27 cellular contexts compared by ENCODE assay signal in the genomic region with DNA sequence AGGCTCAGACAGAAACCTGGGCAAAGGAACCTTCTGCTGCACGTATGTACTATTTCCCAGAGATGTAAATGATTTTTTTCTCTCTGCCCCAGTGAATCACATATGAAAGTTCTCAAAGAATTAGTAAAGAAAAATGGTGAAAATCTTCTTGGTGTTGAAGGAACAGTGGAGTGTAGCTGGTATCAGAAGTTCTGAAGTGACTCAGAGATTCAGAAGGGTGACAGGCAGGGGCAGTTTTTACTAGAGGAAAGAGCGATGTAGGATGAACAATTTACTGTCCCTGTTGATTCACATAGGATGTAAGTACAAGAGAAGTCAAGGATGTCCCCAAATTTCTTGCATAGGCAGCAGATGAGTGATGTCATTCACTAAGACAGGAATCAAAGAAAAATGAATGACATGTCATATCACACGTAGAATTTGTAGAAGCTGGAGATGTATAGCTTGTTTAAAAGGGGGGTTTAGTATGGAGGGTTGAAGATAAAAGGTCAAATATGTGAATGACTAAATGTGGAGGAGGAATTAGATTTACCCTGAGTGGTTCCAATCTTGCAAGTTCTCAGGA. TPM values are rescaled to one million over a fixed set of nuclear protein-coding genes. Genes with fewer than 3 reads are reported as not detected.
A peak's percentile ranks its signal among the peaks of the same experiment; 100 is the strongest.
DNase-seq lines count a peak whose midpoint lies in the region; ATAC-seq and TF ChIP-seq lines count a peak whose summit lies in the region.
"Had no signal": no experiment of that assay in that cellular context is flagged by ENCODE, and none has a peak within 500 bp of the region (broad histone marks: within the 10 kb centered on the region; RNA-seq: fewer than 3 reads in every experiment).

No MANE protein-coding gene starts in this region.

- no peak overlapping the region for H3K27ac ChIP-seq in upper lobe of right lung
- H3K27ac ChIP-seq: BLaER1 treated with 17β-estradiol and CSF1 and Interleukin-3, amounts not matched to agents 10 nM and 100 nM; gastrocnemius medialis; PC-9 had no signal

- H3K9me3 Mint-ChIP-seq in progenitor cell of endocrine pancreas (ENCODE audit: low read depth), result no peaks in the 10 kb centered on the region
- H3K9me3 Mint-ChIP-seq: activated naive CD8-positive, alpha-beta T cell treated with anti-CD3 and anti-CD28 coated beads for 36 hours; activated T-helper 2 cell treated with anti-CD3 and anti-CD28 coated beads, Interferon-gamma antibody, Interleukin-2, Interleukin-4, amounts not matched to agents 10 μg/mL and 5 μg/mL and 100 μg/mL, durations not matched to agents 14 hours and 24 hours and 36 hours had no signal

- no peaks in the 10 kb centered on the region for H3K27me3 ChIP-seq in upper lobe of right lung
- H3K27me3 ChIP-seq: BLaER1 treated with 17β-estradiol and CSF1 and Interleukin-3, amounts not matched to agents 10 nM and 100 nM; gastrocnemius medialis had no signal

- ATAC-seq in GM18870 (IDR thresholded peaks at IDR 0.05; ENCODE audit: unreplicated experiment), result peak; percentile 69
- peak; percentile 59 for ATAC-seq in HG03354 (IDR thresholded peaks at IDR 0.05; ENCODE audit: poor library complexity, severe bottlenecking, unreplicated experiment)
- ATAC-seq in HG03469 (IDR thresholded peaks at IDR 0.05; ENCODE audit: unreplicated experiment), result no peak
- ATAC-seq in upper lobe of right lung, result no peak
- ATAC-seq: gastrocnemius medialis, HCT116, mucosa of descending colon had no signal

- intact Hi-C loops in upper lobe of right lung (cut with DNase I), result no loop called here

- H3K9me3 ChIP-seq in upper lobe of right lung, result no peaks in the 10 kb centered on the region
- H3K9me3 ChIP-seq: BLaER1 treated with 17β-estradiol and CSF1 and Interleukin-3, amounts not matched to agents 10 nM and 100 nM; Caco-2; gastrocnemius medialis; mucosa of descending colon; psoas muscle had no signal

- H3K4me1 ChIP-seq in upper lobe of right lung, result peaks cover 15% of the 10 kb centered on the region
- H3K4me1 ChIP-seq: Caco-2 had no signal

- peak overlapping the region; percentile 10 for H3K27ac Mint-ChIP-seq in progenitor cell of endocrine pancreas
- H3K27ac Mint-ChIP-seq: activated naive CD8-positive, alpha-beta T cell treated with anti-CD3 and anti-CD28 coated beads for 36 hours; activated T-helper 2 cell treated with anti-CD3 and anti-CD28 coated beads, Interferon-gamma antibody, Interleukin-2, Interleukin-4, amounts not matched to agents 10 μg/mL and 5 μg/mL and 100 μg/mL, durations not matched to agents 14 hours and 24 hours and 36 hours had no signal

- peaks cover 31% of the 10 kb centered on the region for H3K4me1 Mint-ChIP-seq in progenitor cell of endocrine pancreas (ENCODE audit: low read depth)
- H3K4me1 Mint-ChIP-seq: activated naive CD8-positive, alpha-beta T cell treated with anti-CD3 and anti-CD28 coated beads for 36 hours had no signal

- no peak overlapping the region for H3K4me3 Mint-ChIP-seq in progenitor cell of endocrine pancreas (ENCODE audit: low read depth)
- H3K4me3 Mint-ChIP-seq: activated naive CD8-positive, alpha-beta T cell treated with anti-CD3 and anti-CD28 coated beads for 36 hours had no signal

- no peak overlapping the region for H3K4me3 ChIP-seq in upper lobe of right lung
- H3K4me3 ChIP-seq: BLaER1 treated with 17β-estradiol and CSF1 and Interleukin-3, amounts not matched to agents 10 nM and 100 nM; gastrocnemius medialis; mucosa of descending colon; PC-9; psoas muscle; skin epidermis had no signal

- H3K36me3 Mint-ChIP-seq in progenitor cell of endocrine pancreas (ENCODE audit: insufficient read depth), result peaks cover 4% of the 10 kb centered on the region
- H3K36me3 Mint-ChIP-seq: activated naive CD8-positive, alpha-beta T cell treated with anti-CD3 and anti-CD28 coated beads for 36 hours had no signal

- TF ChIP-seq CTCF in progenitor cell of endocrine pancreas (IDR thresholded peaks at IDR 0.05; ENCODE audit: unreplicated experiment) (no peak), upper lobe of right lung (IDR thresholded peaks at IDR 0.05) (no peak)

- H3K27me3 Mint-ChIP-seq in progenitor cell of endocrine pancreas, result no peaks in the 10 kb centered on the region

- DNase-seq in kidney tubule cell (ENCODE audit: low spot score) (peak; percentile 10), progenitor cell of endocrine pancreas (ENCODE audit: low spot score, unreplicated experiment) (no peak), upper lobe of right lung (no peak), GM19240 (ENCODE audit: insufficient read length, low spot score) (no peak)
- DNase-seq: activated naive CD8-positive, alpha-beta T cell treated with anti-CD3 and anti-CD28 coated beads for 36 hours; Caco-2; DMS79 treated with DMSO at 0.1 percent for 48 hours; effector memory CD4-positive, alpha-beta T cell; gastrocnemius medialis; KBM-7; mucosa of descending colon; NCI-H1436 treated with DMSO at 0.1 percent for 48 hours; NCI-H510A treated with DMSO at 0.1 percent for 48 hours; PC-9; psoas muscle; SHP77 treated with DMSO at 0.1 percent for 48 hours; stimulated activated CD4-positive, alpha-beta T cell treated with anti-CD3 and anti-CD28 coated beads, Interleukin-2, amount 100 ng/mL, for 24 hours; substantia nigra; SW 1271; T1000 had no signal

- H3K36me3 ChIP-seq in upper lobe of right lung, result no peaks in the 10 kb centered on the region
- H3K36me3 ChIP-seq: BLaER1 treated with 17β-estradiol and CSF1 and Interleukin-3, amounts not matched to agents 10 nM and 100 nM; gastrocnemius medialis had no signal

RNA-seq across cellular contexts. Expression of gene WLS, which starts 26.4 kb away (rescaled TPM):
- 123 and 140 TPM in 2 replicates for total RNA-seq in progenitor cell of endocrine pancreas
- total RNA-seq in upper lobe of right lung, result 89.8 TPM
- total RNA-seq: activated naive CD8-positive, alpha-beta T cell treated with anti-CD3 and anti-CD28 coated beads for 36 hours; activated T-helper 2 cell treated with anti-CD3 and anti-CD28 coated beads, Interferon-gamma antibody, Interleukin-2, Interleukin-4, amounts not matched to agents 10 μg/mL and 5 μg/mL and 100 μg/mL, durations not matched to agents 14 hours and 24 hours and 36 hours had no signal

Comparison
In these comparisons a context has a peak if more than half of its experiments do, and no peak if none do; other contexts are left out.
1. ATAC-seq: peak in GM18870 (single experiment) and HG03354 (single experiment); none in HG03469 (single experiment) and upper lobe of right lung (single experiment).